ENCODE assay signal across 1 cellular context in genomic region chr11:44005956-44006355, GRCh38.
TF ChIP-seq lines count a peak whose summit lies in the region.

No MANE protein-coding gene starts in this region.

TF ChIP-seq in GM23338, 12 proteins besides CTCF, POLR2A, EP300 and RAD21 (continued from another document):
- TF ChIP-seq ZNF462 (CRISPR knock-in tag; IDR thresholded peaks at IDR 0.05) (no peak), CREB1 (CRISPR knock-in tag; IDR thresholded peaks at IDR 0.05; ENCODE audit: low read depth) (no peak), REST (IDR thresholded peaks at IDR 0.05; ENCODE audit: unreplicated experiment) (no peak), NANOG (IDR thresholded peaks at IDR 0.05; ENCODE audit: borderline replicate concordance) (no peak), ZNF114 (CRISPR knock-in tag; IDR thresholded peaks at IDR 0.05) (no peak), ZNF331 (CRISPR knock-in tag; IDR thresholded peaks at IDR 0.05; ENCODE audit: low read depth) (no peak), STAT1 (IDR thresholded peaks at IDR 0.05; ENCODE audit: unreplicated experiment) (no peak), JUNB (IDR thresholded peaks at IDR 0.05; ENCODE audit: unreplicated experiment) (no peak), EZH2 (IDR thresholded peaks at IDR 0.05; ENCODE audit: low read depth, unreplicated experiment) (no peak), POLR2AphosphoS5 (IDR thresholded peaks at IDR 0.05; ENCODE audit: low read depth) (no peak)
